ENCODE assay signal across 9 cellular contexts in the genomic region with DNA sequence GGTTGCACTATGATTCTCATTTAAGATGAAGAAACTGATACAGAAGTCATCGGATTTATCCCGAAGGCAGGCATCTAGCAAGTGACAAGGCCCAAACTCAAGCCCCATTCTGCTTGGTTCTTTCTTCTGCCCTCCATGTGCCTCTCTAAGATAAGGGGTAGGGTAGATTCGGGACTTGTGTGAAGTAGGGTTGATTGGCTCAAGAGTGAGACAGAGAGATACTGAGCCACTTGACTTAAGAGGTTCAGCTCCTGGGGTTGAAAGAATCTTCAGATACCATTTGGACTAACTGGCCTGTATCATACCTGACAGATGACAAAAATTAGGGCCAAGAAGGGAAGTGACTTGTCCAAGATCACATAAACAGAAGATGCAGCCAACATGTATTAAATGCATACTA. TPM values are rescaled to one million over a fixed set of nuclear protein-coding genes. Genes with fewer than 3 reads are reported as not detected.
A peak's percentile ranks its signal among the peaks of the same experiment; 100 is the strongest.
DNase-seq lines count a peak whose midpoint lies in the region; ATAC-seq and TF ChIP-seq lines count a peak whose summit lies in the region.
"Had no signal": no experiment of that assay in that cellular context is flagged by ENCODE, and none has a peak within 500 bp of the region (broad histone marks: within the 10 kb centered on the region; RNA-seq: fewer than 3 reads in every experiment).

No MANE protein-coding gene starts in this region.

- H3K4me1 Mint-ChIP-seq in dendritic cell treated with granulocyte-macrophage colony-stimulating factor and Interleukin-4, amounts not matched to agents 40 ng/mL and 50 ng/mL, for 4 days (ENCODE audit: low read depth), result peaks cover 32% of the 10 kb centered on the region
- H3K4me1 Mint-ChIP-seq in natural killer cell treated with Interleukin-12 subunit alpha and Interleukin-12 subunit beta and Interleukin-15 and Interleukin-18, amount 100 ng/mL, for 72 hours (ENCODE audit: low read depth in 2 of 2), result peaks cover 19 to 20% of the 10 kb centered on the region in 2 donors

- TF ChIP-seq CTCF in Loucy (conservative IDR thresholded peaks at IDR 0.05; ENCODE audit: low read length), result no peak

- H3K4me1 ChIP-seq in BLaER1, result peaks cover 33% of the 10 kb centered on the region
- H3K4me1 ChIP-seq in Loucy (ENCODE audit: insufficient read depth, low read length, poor library complexity, severe bottlenecking), result peaks cover 21% of the 10 kb centered on the region

- no peaks in the 10 kb centered on the region for H3K9me2 ChIP-seq in Loucy (replicated peaks; ENCODE audit: low read depth, low read length)

- H3K9me3 ChIP-seq in BLaER1, result no peaks in the 10 kb centered on the region
- H3K9me3 ChIP-seq in Loucy (ENCODE audit: insufficient read depth, low read depth, low read length), result no peaks in the 10 kb centered on the region

- peaks cover 25% of the 10 kb centered on the region for H3K79me2 ChIP-seq in Loucy (ENCODE audit: insufficient read depth, low read length)

- H3K4me3 Mint-ChIP-seq in dendritic cell treated with granulocyte-macrophage colony-stimulating factor and Interleukin-4, amounts not matched to agents 40 ng/mL and 50 ng/mL, for 4 days, result peak overlapping the region; percentile 87
- peak overlapping the region; percentile 95 for H3K4me3 Mint-ChIP-seq in natural killer cell treated with Interleukin-12 subunit alpha and Interleukin-12 subunit beta and Interleukin-15 and Interleukin-18, amount 100 ng/mL, for 72 hours

- H4K20me1 ChIP-seq in BLaER1 (no peaks in the 10 kb centered on the region), Loucy (ENCODE audit: insufficient read depth, low read length, poor library complexity, severe bottlenecking) (no peaks in the 10 kb centered on the region)

- DNase-seq in natural killer cell treated with Interleukin-12 subunit alpha and Interleukin-12 subunit beta and Interleukin-15 and Interleukin-18, amount 100 ng/mL, for 72 hours (ENCODE audit: low spot score), result no peak
- DNase-seq in COR-L47 (lab: John Stamatoyannopoulos, UW), result no peak
- DNase-seq in NCI-H2081 (lab: John Stamatoyannopoulos, UW), result no peak
- DNase-seq in D341Med (ENCODE audit: low spot score), result no peak
- DNase-seq: SHP77 treated with DMSO at 0.1 percent for 48 hours had no signal

- H3K36me3 ChIP-seq in BLaER1, result peaks cover 30% of the 10 kb centered on the region
- peaks cover 12% of the 10 kb centered on the region; the same call in 1 of the 2 replicates for H3K36me3 ChIP-seq in Loucy (ENCODE audit: insufficient read depth, low read length)

- no peak overlapping the region for H2AFZ ChIP-seq in Loucy (ENCODE audit: low read length)

- peaks cover 30% of the 10 kb centered on the region for H3K36me3 Mint-ChIP-seq in dendritic cell treated with granulocyte-macrophage colony-stimulating factor and Interleukin-4, amounts not matched to agents 40 ng/mL and 50 ng/mL, for 4 days (ENCODE audit: low read depth)
- peaks cover 5% of the 10 kb centered on the region for H3K36me3 Mint-ChIP-seq in natural killer cell treated with Interleukin-12 subunit alpha and Interleukin-12 subunit beta and Interleukin-15 and Interleukin-18, amount 100 ng/mL, for 72 hours

- H3F3A ChIP-seq in Loucy (ENCODE audit: low read depth), result no peaks in the 10 kb centered on the region

- peak overlapping the region; percentile 84 for H3K4me3 ChIP-seq in BLaER1
- peak overlapping the region; percentile 93 for H3K4me3 ChIP-seq in Loucy (ENCODE audit: low read length, poor library complexity, severe bottlenecking)

- no peak for ATAC-seq in natural killer cell treated with Interleukin-12 subunit alpha and Interleukin-12 subunit beta and Interleukin-15 and Interleukin-18, amount 100 ng/mL, for 72 hours
- no peak for ATAC-seq in HG03108 (IDR thresholded peaks at IDR 0.05; ENCODE audit: unreplicated experiment)

- intact Hi-C loops in dendritic cell treated with granulocyte-macrophage colony-stimulating factor and Interleukin-4, amounts not matched to agents 40 ng/mL and 50 ng/mL, for 4 days (cut with micrococcal nuclease), result loop anchor here (10.0 kb wide), 1 partner anchor 215 kb away; the partner anchor contains the start of gene DCP1A

- peak overlapping the region; percentile 95 for H3K4me2 ChIP-seq in BLaER1
- peak overlapping the region; percentile 89 for H3K4me2 ChIP-seq in Loucy (ENCODE audit: low read depth, low read length, poor library complexity, severe bottlenecking)

- no peaks in the 10 kb centered on the region for H3K9me3 Mint-ChIP-seq in dendritic cell treated with granulocyte-macrophage colony-stimulating factor and Interleukin-4, amounts not matched to agents 40 ng/mL and 50 ng/mL, for 4 days
- H3K9me3 Mint-ChIP-seq in natural killer cell treated with Interleukin-12 subunit alpha and Interleukin-12 subunit beta and Interleukin-15 and Interleukin-18, amount 100 ng/mL, for 72 hours, result no peaks in the 10 kb centered on the region

- H3K9ac ChIP-seq in BLaER1 (peak overlapping the region; percentile 94), Loucy (ENCODE audit: low read depth, low read length, poor library complexity, severe bottlenecking) (peak overlapping the region; percentile 98)

- H3K27ac Mint-ChIP-seq in dendritic cell treated with granulocyte-macrophage colony-stimulating factor and Interleukin-4, amounts not matched to agents 40 ng/mL and 50 ng/mL, for 4 days, result peak overlapping the region; percentile 83
- H3K27ac Mint-ChIP-seq in natural killer cell treated with Interleukin-12 subunit alpha and Interleukin-12 subunit beta and Interleukin-15 and Interleukin-18, amount 100 ng/mL, for 72 hours, result peak overlapping the region; percentile 86 to 99

- H3K27ac ChIP-seq in BLaER1, result peak overlapping the region; percentile 91

- H3K27me3 ChIP-seq in BLaER1 (no peaks in the 10 kb centered on the region), Loucy (ENCODE audit: insufficient read depth, low read length, poor library complexity, severe bottlenecking) (no peaks in the 10 kb centered on the region)

- no peaks in the 10 kb centered on the region for H3K27me3 Mint-ChIP-seq in dendritic cell treated with granulocyte-macrophage colony-stimulating factor and Interleukin-4, amounts not matched to agents 40 ng/mL and 50 ng/mL, for 4 days
- no peaks in the 10 kb centered on the region for H3K27me3 Mint-ChIP-seq in natural killer cell treated with Interleukin-12 subunit alpha and Interleukin-12 subunit beta and Interleukin-15 and Interleukin-18, amount 100 ng/mL, for 72 hours

RNA-seq across cellular contexts. Expression of gene RFT1, which starts 0.9 kb away (rescaled TPM):
- 10 to 100 TPM; 33.1 to 51.6 TPM for total RNA-seq in natural killer cell treated with Interleukin-12 subunit alpha and Interleukin-12 subunit beta and Interleukin-15 and Interleukin-18, amount 100 ng/mL, for 72 hours

RNA-seq across cellular contexts. Expression of gene PRKCD, which starts 31.7 kb away (rescaled TPM):
- total RNA-seq in natural killer cell treated with Interleukin-12 subunit alpha and Interleukin-12 subunit beta and Interleukin-15 and Interleukin-18, amount 100 ng/mL, for 72 hours, result 10 to 100 TPM; 14.1 to 34.9 TPM
